11 cellular contexts compared by ENCODE assay signal in genomic region chr6:16137451-16137801, GRCh38. TPM values are rescaled to one million over a fixed set of nuclear protein-coding genes. Genes with fewer than 3 reads are reported as not detected.
A peak's percentile ranks its signal among the peaks of the same experiment; 100 is the strongest.
DNase-seq lines count a peak whose midpoint lies in the region; ATAC-seq and TF ChIP-seq lines count a peak whose summit lies in the region.
"Had no signal": no experiment of that assay in that cellular context is flagged by ENCODE, and none has a peak within 500 bp of the region (broad histone marks: within the 10 kb centered on the region; RNA-seq: fewer than 3 reads in every experiment).

No MANE protein-coding gene starts in this region.

- peaks cover 18% of the 10 kb centered on the region for H3K36me3 ChIP-seq in effector memory CD4-positive, alpha-beta T cell (ENCODE audit: control insufficient read depth, insufficient read depth, low read length)
- peaks cover 11 to 19% (median 18%) of the 10 kb centered on the region in 3 donors for H3K36me3 ChIP-seq in skeletal muscle tissue (ENCODE audit: control insufficient read depth in 3 of 3, insufficient read depth in 3 of 3, low read length in 3 of 3)

- peak overlapping the region; percentile 95 for H3K27ac Mint-ChIP-seq in T-helper 2 cell treated with Interferon-gamma antibody and Interleukin-4, amounts not matched to agents 5 μg/mL and 100 μg/mL, for 36 hours

- no peaks in the 10 kb centered on the region for H3K27me3 ChIP-seq in effector memory CD4-positive, alpha-beta T cell (replicated peaks; ENCODE audit: control insufficient read depth, insufficient read depth, low read length, poor library complexity, severe bottlenecking)
- no peaks in the 10 kb centered on the region for H3K27me3 ChIP-seq in skeletal muscle tissue (ENCODE audit: control insufficient read depth in 3 of 3, insufficient read depth in 3 of 3, low read length in 3 of 3)

- peak overlapping the region; percentile 81 for H3K4me3 Mint-ChIP-seq in T-helper 2 cell treated with Interferon-gamma antibody and Interleukin-4, amounts not matched to agents 5 μg/mL and 100 μg/mL, for 36 hours

- peak overlapping the region in 2 of 3 donors; percentile 34 to 54 for H3K9ac ChIP-seq in skeletal muscle tissue (ENCODE audit: low read depth in 1 of 3, low read length in 3 of 3)

- ATAC-seq in SK-N-SH treated with all-trans-retinoic acid at 6 μM for 48 hours, result peak; percentile 66
- no peak for ATAC-seq in GM21381 (IDR thresholded peaks at IDR 0.05; ENCODE audit: unreplicated experiment)

- no peak overlapping the region for H3K4me3 ChIP-seq in effector memory CD4-positive, alpha-beta T cell (ENCODE audit: insufficient read depth, low read depth, low read length, poor library complexity, severe bottlenecking)
- H3K4me3 ChIP-seq in skeletal muscle tissue (ENCODE audit: low read length in 3 of 3), result peak overlapping the region in 2 of 3 donors; percentile 39 to 61

- peaks cover 70% of the 10 kb centered on the region for H3K36me3 Mint-ChIP-seq in T-helper 2 cell treated with Interferon-gamma antibody and Interleukin-4, amounts not matched to agents 5 μg/mL and 100 μg/mL, for 36 hours (ENCODE audit: low read depth)

- peaks cover 5% of the 10 kb centered on the region for H3K9me3 Mint-ChIP-seq in T-helper 2 cell treated with Interferon-gamma antibody and Interleukin-4, amounts not matched to agents 5 μg/mL and 100 μg/mL, for 36 hours

- DNase-seq in T-helper 2 cell treated with Interferon-gamma antibody and Interleukin-4, amounts not matched to agents 5 μg/mL and 100 μg/mL, for 36 hours (ENCODE audit: low spot score), result no peak
- DNase-seq in T-helper 2 cell (no peak), hypothalamus (lab: John Stamatoyannopoulos, UW) (no peak)
- DNase-seq in effector memory CD4-positive, alpha-beta T cell, result no peak
- no peak for DNase-seq in activated effector memory CD4-positive, alpha-beta T cell treated with Interleukin-2 at 50 U/mL for 16 hours
- DNase-seq: 8988T, NCI-H1105 treated with DMSO at 0.1 percent for 48 hours, NCI-H69 had no signal

- H3K4me1 ChIP-seq in effector memory CD4-positive, alpha-beta T cell (ENCODE audit: control insufficient read depth, insufficient read depth, low read length, poor library complexity, severe bottlenecking), result peaks cover 57% of the 10 kb centered on the region
- H3K4me1 ChIP-seq in skeletal muscle tissue (ENCODE audit: control insufficient read depth in 3 of 3, insufficient read depth in 3 of 3, low read length in 3 of 3), result peaks cover 69 to 79% (median 78%) of the 10 kb centered on the region in 3 donors

- peak overlapping the region; percentile 64 for H3K27ac ChIP-seq in effector memory CD4-positive, alpha-beta T cell (ENCODE audit: insufficient read depth, low read length, poor library complexity, severe bottlenecking)
- H3K27ac ChIP-seq in skeletal muscle tissue (ENCODE audit: low read depth, low read length), result peak overlapping the region; percentile 82

- H3K4me1 Mint-ChIP-seq in T-helper 2 cell treated with Interferon-gamma antibody and Interleukin-4, amounts not matched to agents 5 μg/mL and 100 μg/mL, for 36 hours (ENCODE audit: low read depth), result peaks cover 77% of the 10 kb centered on the region

- H3K27me3 Mint-ChIP-seq in T-helper 2 cell treated with Interferon-gamma antibody and Interleukin-4, amounts not matched to agents 5 μg/mL and 100 μg/mL, for 36 hours (ENCODE audit: low read depth), result no peaks in the 10 kb centered on the region

- H3K9me3 ChIP-seq in effector memory CD4-positive, alpha-beta T cell (ENCODE audit: control insufficient read depth, low read length), result no peaks in the 10 kb centered on the region
- H3K9me3 ChIP-seq in skeletal muscle tissue (ENCODE audit: control insufficient read depth in 3 of 3, low read length in 3 of 3), result no peaks in the 10 kb centered on the region

TF ChIP-seq in SK-N-SH treated with all-trans-retinoic acid at 6 μM for 48 hours, 23 proteins besides CTCF, POLR2A, EP300 and RAD21:
- TF ChIP-seq ZNF70 (CRISPR knock-in tag; IDR thresholded peaks at IDR 0.05), result no peak
- TF ChIP-seq ISL1 (CRISPR knock-in tag; IDR thresholded peaks at IDR 0.05), result no peak; the same call in none of the 2 replicates
- no peak for TF ChIP-seq ZNF8 (CRISPR knock-in tag; IDR thresholded peaks at IDR 0.05)
- no peak for TF ChIP-seq CSDC2 (CRISPR knock-in tag; IDR thresholded peaks at IDR 0.05)

RNA-seq across cellular contexts. Expression of gene MYLIP, which starts 8.5 kb away (rescaled TPM):
- total RNA-seq in skeletal muscle tissue, result 95.5 TPM
